Comparison of ENCODE assay signal across 2 cellular contexts in the genomic region with DNA sequence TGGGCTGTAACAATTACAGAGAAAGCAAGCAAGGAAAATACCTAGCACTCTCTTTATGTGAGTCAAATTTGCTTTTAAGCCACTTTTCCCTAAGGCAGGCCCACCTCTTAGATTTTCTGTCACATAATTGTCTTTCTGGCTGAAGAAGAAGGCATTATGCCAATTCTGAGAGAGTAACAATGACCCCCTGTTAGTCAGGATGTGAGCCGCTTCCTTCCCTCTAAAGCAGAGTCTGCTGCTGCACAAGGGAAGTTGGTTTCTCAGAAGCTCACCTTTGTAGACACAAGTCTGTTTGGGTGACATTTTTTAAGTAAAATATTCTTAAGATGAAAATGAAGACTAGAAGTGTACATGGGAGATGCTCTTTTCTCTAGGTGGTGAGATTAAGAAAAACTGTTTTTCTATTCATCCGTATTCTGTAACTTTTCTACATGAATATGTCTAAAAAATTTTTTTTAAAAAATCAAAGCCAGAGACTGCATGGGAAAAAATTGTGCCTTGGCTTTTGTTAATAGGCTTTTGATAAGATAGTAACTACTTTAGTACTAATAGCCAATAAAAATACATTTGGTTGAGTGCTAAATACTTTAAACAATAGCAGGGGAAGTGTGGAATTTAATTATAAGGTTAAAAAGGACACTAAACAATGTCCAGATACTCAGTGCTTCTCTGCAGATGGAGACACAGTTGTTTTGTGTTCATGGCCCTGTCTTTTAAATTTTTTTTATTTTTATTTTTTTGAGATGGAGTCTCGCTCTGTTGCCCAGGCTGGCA.
TF ChIP-seq lines count a peak whose summit lies in the region.

No MANE protein-coding gene starts in this region.

TF ChIP-seq in liver, 16 proteins besides CTCF, POLR2A, EP300 and RAD21:
- TF ChIP-seq, protein P1, sequence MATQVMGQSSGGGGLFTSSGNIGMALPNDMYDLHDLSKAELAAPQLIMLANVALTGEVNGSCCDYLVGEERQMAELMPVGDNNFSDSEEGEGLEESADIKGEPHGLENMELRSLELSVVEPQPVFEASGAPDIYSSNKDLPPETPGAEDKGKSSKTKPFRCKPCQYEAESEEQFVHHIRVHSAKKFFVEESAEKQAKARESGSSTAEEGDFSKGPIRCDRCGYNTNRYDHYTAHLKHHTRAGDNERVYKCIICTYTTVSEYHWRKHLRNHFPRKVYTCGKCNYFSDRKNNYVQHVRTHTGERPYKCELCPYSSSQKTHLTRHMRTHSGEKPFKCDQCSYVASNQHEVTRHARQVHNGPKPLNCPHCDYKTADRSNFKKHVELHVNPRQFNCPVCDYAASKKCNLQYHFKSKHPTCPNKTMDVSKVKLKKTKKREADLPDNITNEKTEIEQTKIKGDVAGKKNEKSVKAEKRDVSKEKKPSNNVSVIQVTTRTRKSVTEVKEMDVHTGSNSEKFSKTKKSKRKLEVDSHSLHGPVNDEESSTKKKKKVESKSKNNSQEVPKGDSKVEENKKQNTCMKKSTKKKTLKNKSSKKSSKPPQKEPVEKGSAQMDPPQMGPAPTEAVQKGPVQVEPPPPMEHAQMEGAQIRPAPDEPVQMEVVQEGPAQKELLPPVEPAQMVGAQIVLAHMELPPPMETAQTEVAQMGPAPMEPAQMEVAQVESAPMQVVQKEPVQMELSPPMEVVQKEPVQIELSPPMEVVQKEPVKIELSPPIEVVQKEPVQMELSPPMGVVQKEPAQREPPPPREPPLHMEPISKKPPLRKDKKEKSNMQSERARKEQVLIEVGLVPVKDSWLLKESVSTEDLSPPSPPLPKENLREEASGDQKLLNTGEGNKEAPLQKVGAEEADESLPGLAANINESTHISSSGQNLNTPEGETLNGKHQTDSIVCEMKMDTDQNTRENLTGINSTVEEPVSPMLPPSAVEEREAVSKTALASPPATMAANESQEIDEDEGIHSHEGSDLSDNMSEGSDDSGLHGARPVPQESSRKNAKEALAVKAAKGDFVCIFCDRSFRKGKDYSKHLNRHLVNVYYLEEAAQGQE (IDR thresholded peaks at IDR 0.05) = no peak
- TF ChIP-seq SP1 (IDR thresholded peaks at IDR 0.05) (no peak), NR2F2 (IDR thresholded peaks at IDR 0.05) (peak; percentile 55), RXRA (IDR thresholded peaks at IDR 0.05) (no peak)

TF ChIP-seq in HepG2, 621 proteins besides CTCF, POLR2A, EP300 and RAD21:
- TF ChIP-seq ZNF782 (CRISPR knock-in tag; IDR thresholded peaks at IDR 0.05; ENCODE audit: borderline replicate concordance) = no peak
- no peak for TF ChIP-seq GPN1 (CRISPR knock-in tag; IDR thresholded peaks at IDR 0.05; ENCODE audit: borderline replicate concordance)
- TF ChIP-seq, protein P2, sequence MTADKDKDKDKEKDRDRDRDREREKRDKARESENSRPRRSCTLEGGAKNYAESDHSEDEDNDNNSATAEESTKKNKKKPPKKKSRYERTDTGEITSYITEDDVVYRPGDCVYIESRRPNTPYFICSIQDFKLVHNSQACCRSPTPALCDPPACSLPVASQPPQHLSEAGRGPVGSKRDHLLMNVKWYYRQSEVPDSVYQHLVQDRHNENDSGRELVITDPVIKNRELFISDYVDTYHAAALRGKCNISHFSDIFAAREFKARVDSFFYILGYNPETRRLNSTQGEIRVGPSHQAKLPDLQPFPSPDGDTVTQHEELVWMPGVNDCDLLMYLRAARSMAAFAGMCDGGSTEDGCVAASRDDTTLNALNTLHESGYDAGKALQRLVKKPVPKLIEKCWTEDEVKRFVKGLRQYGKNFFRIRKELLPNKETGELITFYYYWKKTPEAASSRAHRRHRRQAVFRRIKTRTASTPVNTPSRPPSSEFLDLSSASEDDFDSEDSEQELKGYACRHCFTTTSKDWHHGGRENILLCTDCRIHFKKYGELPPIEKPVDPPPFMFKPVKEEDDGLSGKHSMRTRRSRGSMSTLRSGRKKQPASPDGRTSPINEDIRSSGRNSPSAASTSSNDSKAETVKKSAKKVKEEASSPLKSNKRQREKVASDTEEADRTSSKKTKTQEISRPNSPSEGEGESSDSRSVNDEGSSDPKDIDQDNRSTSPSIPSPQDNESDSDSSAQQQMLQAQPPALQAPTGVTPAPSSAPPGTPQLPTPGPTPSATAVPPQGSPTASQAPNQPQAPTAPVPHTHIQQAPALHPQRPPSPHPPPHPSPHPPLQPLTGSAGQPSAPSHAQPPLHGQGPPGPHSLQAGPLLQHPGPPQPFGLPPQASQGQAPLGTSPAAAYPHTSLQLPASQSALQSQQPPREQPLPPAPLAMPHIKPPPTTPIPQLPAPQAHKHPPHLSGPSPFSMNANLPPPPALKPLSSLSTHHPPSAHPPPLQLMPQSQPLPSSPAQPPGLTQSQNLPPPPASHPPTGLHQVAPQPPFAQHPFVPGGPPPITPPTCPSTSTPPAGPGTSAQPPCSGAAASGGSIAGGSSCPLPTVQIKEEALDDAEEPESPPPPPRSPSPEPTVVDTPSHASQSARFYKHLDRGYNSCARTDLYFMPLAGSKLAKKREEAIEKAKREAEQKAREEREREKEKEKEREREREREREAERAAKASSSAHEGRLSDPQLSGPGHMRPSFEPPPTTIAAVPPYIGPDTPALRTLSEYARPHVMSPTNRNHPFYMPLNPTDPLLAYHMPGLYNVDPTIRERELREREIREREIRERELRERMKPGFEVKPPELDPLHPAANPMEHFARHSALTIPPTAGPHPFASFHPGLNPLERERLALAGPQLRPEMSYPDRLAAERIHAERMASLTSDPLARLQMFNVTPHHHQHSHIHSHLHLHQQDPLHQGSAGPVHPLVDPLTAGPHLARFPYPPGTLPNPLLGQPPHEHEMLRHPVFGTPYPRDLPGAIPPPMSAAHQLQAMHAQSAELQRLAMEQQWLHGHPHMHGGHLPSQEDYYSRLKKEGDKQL (CRISPR knock-in tag; IDR thresholded peaks at IDR 0.05; ENCODE audit: low read depth) = no peak
- no peak for TF ChIP-seq HMGA1 (CRISPR knock-in tag; conservative IDR thresholded peaks at IDR 0.05)
- no peak for TF ChIP-seq NCOR1 (IDR thresholded peaks at IDR 0.05; ENCODE audit: borderline replicate concordance, low read length)
- TF ChIP-seq KLF9 (CRISPR knock-in tag; IDR thresholded peaks at IDR 0.05; ENCODE audit: low read depth) = no peak
- TF ChIP-seq, protein P3, sequence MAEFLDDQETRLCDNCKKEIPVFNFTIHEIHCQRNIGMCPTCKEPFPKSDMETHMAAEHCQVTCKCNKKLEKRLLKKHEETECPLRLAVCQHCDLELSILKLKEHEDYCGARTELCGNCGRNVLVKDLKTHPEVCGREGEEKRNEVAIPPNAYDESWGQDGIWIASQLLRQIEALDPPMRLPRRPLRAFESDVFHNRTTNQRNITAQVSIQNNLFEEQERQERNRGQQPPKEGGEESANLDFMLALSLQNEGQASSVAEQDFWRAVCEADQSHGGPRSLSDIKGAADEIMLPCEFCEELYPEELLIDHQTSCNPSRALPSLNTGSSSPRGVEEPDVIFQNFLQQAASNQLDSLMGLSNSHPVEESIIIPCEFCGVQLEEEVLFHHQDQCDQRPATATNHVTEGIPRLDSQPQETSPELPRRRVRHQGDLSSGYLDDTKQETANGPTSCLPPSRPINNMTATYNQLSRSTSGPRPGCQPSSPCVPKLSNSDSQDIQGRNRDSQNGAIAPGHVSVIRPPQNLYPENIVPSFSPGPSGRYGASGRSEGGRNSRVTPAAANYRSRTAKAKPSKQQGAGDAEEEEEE (CRISPR knock-in tag; IDR thresholded peaks at IDR 0.05; ENCODE audit: borderline replicate concordance) = no peak
- no peak for TF ChIP-seq ZNF451 (CRISPR knock-in tag; IDR thresholded peaks at IDR 0.05)
- TF ChIP-seq, protein P4, sequence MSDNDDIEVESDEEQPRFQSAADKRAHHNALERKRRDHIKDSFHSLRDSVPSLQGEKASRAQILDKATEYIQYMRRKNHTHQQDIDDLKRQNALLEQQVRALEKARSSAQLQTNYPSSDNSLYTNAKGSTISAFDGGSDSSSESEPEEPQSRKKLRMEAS (IDR thresholded peaks at IDR 0.05) = no peak
- no peak for TF ChIP-seq KDM2A (CRISPR knock-in tag; IDR thresholded peaks at IDR 0.05; ENCODE audit: borderline replicate concordance, low read depth)
- TF ChIP-seq ZNF615 (CRISPR knock-in tag; IDR thresholded peaks at IDR 0.05; ENCODE audit: borderline replicate concordance) = no peak
TF ChIP-seq in HepG2: peak in this region for 0.
